ENCODE assay signal across 9 cellular contexts in genomic region chr11:70567680-70568503, GRCh38.
DNase-seq lines count a peak whose midpoint lies in the region; ATAC-seq and TF ChIP-seq lines count a peak whose summit lies in the region.
"Had no signal": no experiment of that assay in that cellular context is flagged by ENCODE, and none has a peak within 500 bp of the region (broad histone marks: within the 10 kb centered on the region; RNA-seq: fewer than 3 reads in every experiment).

No MANE protein-coding gene starts in this region.

- intact Hi-C loops in body of pancreas (cut with DNase I), result no loop called here
- intact Hi-C loops in stomach (cut with DNase I; ENCODE audit: low total_unique reads), result no loop called here

- H3K4me3 Mint-ChIP-seq in HFFc6, result peak overlapping the region; percentile 74

- H3K9me3 Mint-ChIP-seq in HFFc6, result peaks cover 29% of the 10 kb centered on the region

- H3K27ac Mint-ChIP-seq in HFFc6, result no peak overlapping the region

- H3K36me3 Mint-ChIP-seq in HFFc6 (ENCODE audit: low read depth), result peaks cover 5% of the 10 kb centered on the region

- H3K27me3 Mint-ChIP-seq in HFFc6 (ENCODE audit: insufficient read depth), result no peaks in the 10 kb centered on the region; the same call in 1 of the 2 replicates

- no peak for DNase-seq in HFFc6
- DNase-seq in body of pancreas, result peak in 2 of 4 donors; percentile 10 to 14
- DNase-seq in iPS-NIHi7 (ENCODE audit: extremely low spot score), result peak; percentile 59
- DNase-seq in stomach, result no peak
- no peak for DNase-seq in stimulated activated naive CD8-positive, alpha-beta T cell treated with anti-CD3 and anti-CD28 coated beads, Interleukin-15, Interleukin-2, amounts not matched to agents 100 U/mL and 50 U/mL, for 24 hours
- DNase-seq in dedifferentiated amniotic fluid mesenchymal stem cell (ENCODE audit: extremely low spot score), result no peak
- DNase-seq in NK-92 (lab: John Stamatoyannopoulos, UW; ENCODE audit: unreplicated experiment), result no peak
- DNase-seq: SW 1271 had no signal

- TF ChIP-seq POLR2A in body of pancreas (IDR thresholded peaks at IDR 0.05) (peak in 1 of 3 donors; percentile 12), stomach (IDR thresholded peaks at IDR 0.05) (no peak)

- no peaks in the 10 kb centered on the region for H3K36me3 ChIP-seq in body of pancreas (replicated peaks in 1 of 2; ENCODE audit: insufficient read depth in 1 of 2, low read depth in 2 of 2)
- no peaks in the 10 kb centered on the region for H3K36me3 ChIP-seq in stomach

- WGBS in body of pancreas, 2 donors, result 63 to 77% methylated on average over 24 to 26 of the region's 26 CpGs
- WGBS in stomach, 5 donors, result 29 to 47% (median 41%) methylated on average over 25 to 26 of the region's 26 CpGs

- H3K4me1 ChIP-seq in body of pancreas, result no peaks in the 10 kb centered on the region
- H3K4me1 ChIP-seq in stomach, result peaks cover 0 to 19% (median 17%) of the 10 kb centered on the region in 4 donors

- no peaks in the 10 kb centered on the region for H3K4me1 Mint-ChIP-seq in HFFc6 (ENCODE audit: low read depth)

- no peak overlapping the region for H3K4me3 ChIP-seq in body of pancreas
- H3K4me3 ChIP-seq in stomach, result peak overlapping the region; percentile 33 to 42 (median 34)

- H3K27me3 ChIP-seq in body of pancreas (no peaks in the 10 kb centered on the region), stomach (no peaks in the 10 kb centered on the region)

- ATAC-seq in body of pancreas (peak; percentile 40), GM21423 (IDR thresholded peaks at IDR 0.05; ENCODE audit: unreplicated experiment) (no peak)
- no peak for ATAC-seq in stimulated activated naive CD8-positive, alpha-beta T cell treated with anti-CD3 and anti-CD28 coated beads, Interleukin-15, Interleukin-2, amounts not matched to agents 100 U/mL and 50 U/mL, for 24 hours

- TF ChIP-seq CTCF in HFFc6 (IDR thresholded peaks at IDR 0.05), result no peak
- TF ChIP-seq CTCF in body of pancreas (IDR thresholded peaks at IDR 0.05), result no peak
- TF ChIP-seq CTCF in stomach (IDR thresholded peaks at IDR 0.05), result no peak

- H3K9me3 ChIP-seq in body of pancreas, result no peaks in the 10 kb centered on the region
- no peaks in the 10 kb centered on the region for H3K9me3 ChIP-seq in stomach

- peak overlapping the region in 2 of 4 donors; percentile 7 to 25 for H3K27ac ChIP-seq in body of pancreas
- peak overlapping the region in 4 of 5 donors; percentile 56 to 70 (median 66) for H3K27ac ChIP-seq in stomach

- no peak for TF ChIP-seq EP300 in stomach (IDR thresholded peaks at IDR 0.05)

Comparison
In these comparisons a context has a peak if more than half of its experiments do, and no peak if none do; other contexts are left out.
1. H3K4me3 ChIP-seq: peak in stomach (4 of 4); none in body of pancreas (0 of 2).